28 cellular contexts compared by ENCODE assay signal in genomic region chr6:40098774-40099173, GRCh38.
"Had no signal": no experiment of that assay in that cellular context is flagged by ENCODE, and none has a peak within 500 bp of the region (broad histone marks: within the 10 kb centered on the region; RNA-seq: fewer than 3 reads in every experiment).

No MANE protein-coding gene starts in this region.

- H3K36me3 ChIP-seq: colonic mucosa, esophagus muscularis mucosa, esophagus squamous epithelium, gastrocnemius medialis, gastroesophageal sphincter, heart left ventricle, heart right ventricle had no signal

- ATAC-seq: effector memory CD8-positive, alpha-beta T cell; esophagus mucosa; foreskin keratinocyte; gastrocnemius medialis; gastroesophageal sphincter; heart left ventricle; heart right ventricle had no signal

- H3K27ac ChIP-seq: colonic mucosa, coronary artery, dorsolateral prefrontal cortex, epithelial cell of prostate, esophagus muscularis mucosa, esophagus squamous epithelium, foreskin keratinocyte, gastrocnemius medialis, gastroesophageal sphincter, heart left ventricle, heart right ventricle, hepatocyte had no signal

- H3K4me2 ChIP-seq: hepatocyte had no signal

- H3K27me3 ChIP-seq: colonic mucosa, esophagus squamous epithelium, foreskin keratinocyte, gastrocnemius medialis, gastroesophageal sphincter, heart left ventricle, hepatocyte had no signal

- H2AFZ ChIP-seq: hepatocyte had no signal

- H3K9me3 ChIP-seq: colonic mucosa, esophagus muscularis mucosa, esophagus squamous epithelium, gastrocnemius medialis had no signal

- H3K79me2 ChIP-seq: hepatocyte had no signal

- H3K4me3 ChIP-seq: colonic mucosa, coronary artery, dorsolateral prefrontal cortex, esophagus muscularis mucosa, esophagus squamous epithelium, gastrocnemius medialis, gastroesophageal sphincter, heart left ventricle, heart right ventricle, hepatocyte had no signal

- FAIRE-seq: endometrium, endothelial cell of umbilical vein, frontal cortex had no signal

- DNase-seq: colonic mucosa; cortex of kidney; dermis blood vessel endothelial cell; dorsolateral prefrontal cortex; effector CD4-positive, alpha-beta T cell; effector CD8-positive, alpha-beta T cell; effector memory CD4-positive, alpha-beta T cell; effector memory CD8-positive, alpha-beta T cell; endodermal cell; erythroblast; esophagus squamous epithelium; foreskin fibroblast; foreskin keratinocyte; foreskin melanocyte; gastrocnemius medialis; glutamatergic neuron; head of caudate nucleus; heart left ventricle; heart right ventricle had no signal

- H3K4me1 ChIP-seq: colonic mucosa, esophagus muscularis mucosa, foreskin keratinocyte, gastrocnemius medialis, gastroesophageal sphincter, heart left ventricle, heart right ventricle had no signal
